ENCODE assay signal across 32 cellular contexts in genomic region chr6:113220832-113221231, GRCh38.
"Had no signal": no experiment of that assay in that cellular context is flagged by ENCODE, and none has a peak within 500 bp of the region (broad histone marks: within the 10 kb centered on the region; RNA-seq: fewer than 3 reads in every experiment).

No MANE protein-coding gene starts in this region.

- H3K4me3 ChIP-seq: adrenal gland, ascending aorta, body of pancreas, breast epithelium, cardiac muscle cell had no signal

- H3K9me3 ChIP-seq: adrenal gland, ascending aorta, body of pancreas, breast epithelium had no signal

- H3K4me1 ChIP-seq: adrenal gland, ascending aorta, body of pancreas, breast epithelium had no signal

- H3K27me3 ChIP-seq: adrenal gland, ascending aorta, body of pancreas, brain microvascular endothelial cell, breast epithelium, cardiac muscle cell had no signal

- DNase-seq: activated effector memory CD4-positive, alpha-beta T cell treated with anti-CD3 and anti-CD28 coated beads, Interleukin-2, amount 50 U/mL, for 16 hours; activated effector memory CD4-positive, alpha-beta T cell treated with Interleukin-2 at 50 U/mL for 16 hours; activated gamma-delta T cell; activated gamma-delta T cell treated with Interleukin-2 at 50 U/mL for 16 hours; activated naive CD4-positive, alpha-beta T cell; activated naive CD4-positive, alpha-beta T cell treated with anti-CD3 and anti-CD28 coated beads for 36 hours; activated naive CD4-positive, alpha-beta T cell treated with anti-CD3 and anti-CD28 coated beads, Interleukin-2, amount 10 ng/mL, durations not matched to agents 7 days and 5 days; activated naive CD4-positive, alpha-beta T cell treated with anti-CD3 and anti-CD28 coated beads, Interleukin-2, amount 50 U/mL, for 16 hours; activated naive CD4-positive, alpha-beta T cell treated with Interleukin-2 at 50 U/mL for 16 hours; activated naive CD8-positive, alpha-beta T cell treated with anti-CD3 and anti-CD28 coated beads for 36 hours; activated naive CD8-positive, alpha-beta T cell treated with anti-CD3 and anti-CD28 coated beads, Interleukin-2, amount 10 ng/mL, durations not matched to agents 7 days and 5 days; activated naive CD8-positive, alpha-beta T cell treated with anti-CD3 and anti-CD28 coated beads, Interleukin-2, amount 50 U/mL, for 24 hours; activated T-cell treated with anti-CD3 and anti-CD28 coated beads, Interleukin-2, amount 50 U/mL, for 1 hour; activated T-cell treated with anti-CD3 and anti-CD28 coated beads, Interleukin-2, amount 50 U/mL, for 24 hours; activated T-cell treated with anti-CD3 and anti-CD28 coated beads, Interleukin-2, amount 50 U/mL, for 4 hours; activated T-cell treated with anti-CD3 and anti-CD28 coated beads, Interleukin-2, amount 50 U/mL, for 48 hours; activated T-cell treated with anti-CD3 and anti-CD28 coated beads, Interleukin-2, amount 50 U/mL, for 72 hours; adrenal gland; amniotic stem cell; amygdala; anterior cingulate cortex; aorta; body of pancreas; brain microvascular endothelial cell; caudate nucleus; central memory CD4-positive, alpha-beta T cell; cerebellar nuclear complex had no signal

- H3K36me3 ChIP-seq: adrenal gland, ascending aorta, brain microvascular endothelial cell, breast epithelium, cardiac muscle cell had no signal

- H3K27ac ChIP-seq: adrenal gland, ascending aorta, body of pancreas, brain microvascular endothelial cell, breast epithelium, cardiac muscle cell had no signal

- ATAC-seq: activated naive CD4-positive, alpha-beta T cell treated with anti-CD3 and anti-CD28 coated beads, Interleukin-2, amount 50 U/mL, for 72 hours; activated naive CD8-positive, alpha-beta T cell treated with anti-CD3 and anti-CD28 coated beads, Interleukin-2, amount 50 U/mL, for 24 hours; activated T-cell treated with anti-CD3 and anti-CD28 coated beads, Interleukin-2, amount 50 U/mL, for 4 hours; activated T-cell treated with anti-CD3 and anti-CD28 coated beads, Interleukin-2, amount 50 U/mL, for 72 hours; activated T-helper 17 cell treated with anti-CD3 and anti-CD28 coated beads, Interleukin-2, amount 50 U/mL, for 72 hours; body of pancreas had no signal
